ENCODE assay signal across 14 cellular contexts in the genomic region with DNA sequence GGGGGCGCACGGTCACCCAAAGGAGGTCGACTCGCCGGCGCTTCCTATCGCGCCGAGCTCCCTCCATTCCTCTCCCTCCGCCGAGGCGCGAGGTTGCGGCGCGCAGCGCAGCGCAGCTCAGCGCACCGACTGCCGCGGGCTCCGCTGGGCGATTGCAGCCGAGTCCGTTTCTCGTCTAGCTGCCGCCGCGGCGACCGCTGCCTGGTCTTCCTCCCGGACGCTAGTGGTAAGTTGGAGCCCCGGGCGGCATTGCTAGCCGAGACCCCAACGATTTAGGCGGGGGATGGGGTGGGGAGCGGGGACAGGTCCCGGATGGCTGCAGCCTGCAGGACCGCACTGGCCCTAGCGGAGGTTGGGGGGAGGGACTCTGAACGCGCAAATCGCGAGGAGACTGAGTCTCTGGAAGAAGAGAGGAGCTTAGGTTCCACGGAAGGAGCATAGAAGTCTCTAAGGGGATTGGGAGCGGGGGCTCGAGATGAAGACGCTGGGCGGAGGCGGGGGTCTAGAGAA. TPM values are rescaled to one million over a fixed set of nuclear protein-coding genes. Genes with fewer than 3 reads are reported as not detected.
DNase-seq lines count a peak whose midpoint lies in the region; ATAC-seq and TF ChIP-seq lines count a peak whose summit lies in the region.
"Had no signal": no experiment of that assay in that cellular context is flagged by ENCODE, and none has a peak within 500 bp of the region (broad histone marks: within the 10 kb centered on the region; RNA-seq: fewer than 3 reads in every experiment).

No MANE protein-coding gene starts in this region.

- H3K4me3 ChIP-seq in breast epithelium (peak overlapping the region in 2 of 3 donors; percentile 10 to 49), ectodermal cell (ENCODE audit: insufficient read depth, low read depth, low read length) (peak overlapping the region; percentile 38), mesenchymal stem cell (ENCODE audit: insufficient read depth in 1 of 2, low read depth in 1 of 2, low read length in 2 of 2) (peak overlapping the region in 1 of 2 experiments; percentile 57), thoracic aorta (peak overlapping the region; percentile 52)

- no peak overlapping the region for H3K14ac ChIP-seq in mesenchymal stem cell (ENCODE audit: low read length in 2 of 2)

- intact Hi-C loops in breast epithelium (cut with DNase I; ENCODE audit: low total_unique reads) (no loop called here), MCF 10A (cut with micrococcal nuclease) (no loop called here)

- no peaks in the 10 kb centered on the region for H3K79me1 ChIP-seq in mesenchymal stem cell (replicated peaks; ENCODE audit: low read length, poor library complexity, severe bottlenecking)

- H3K9me3 Mint-ChIP-seq in MCF 10A (ENCODE audit: unreplicated experiment): peaks cover 14% of the 10 kb centered on the region
- H3K9me3 Mint-ChIP-seq in activated T-cell treated with anti-CD3 and anti-CD28 coated beads, Interleukin-2, amount 50 U/mL, for 4 hours: peaks cover 5% of the 10 kb centered on the region

- H3K27me3 ChIP-seq in breast epithelium: peaks cover 0 to 93% of the 10 kb centered on the region in 2 donors
- peaks cover 75% of the 10 kb centered on the region for H3K27me3 ChIP-seq in ectodermal cell (ENCODE audit: control insufficient read depth, insufficient read depth, low read length, poor library complexity, severe bottlenecking)
- H3K27me3 ChIP-seq in mesenchymal stem cell (ENCODE audit: control insufficient read depth in 1 of 2, insufficient read depth in 1 of 2, low read length in 2 of 2): peaks cover 47 to 84% of the 10 kb centered on the region in 2 experiments
- no peaks in the 10 kb centered on the region for H3K27me3 ChIP-seq in thoracic aorta (replicated peaks; ENCODE audit: insufficient read depth)

- DNase-seq in breast epithelium (ENCODE audit: low spot score in 2 of 2): no peak
- DNase-seq in MCF 10A (ENCODE audit: unreplicated experiment): no peak
- peak; percentile 3 for DNase-seq in mesenchymal stem cell
- no peak for DNase-seq in thoracic aorta (ENCODE audit: low spot score)
- no peak for DNase-seq in T1000 (lab: John Stamatoyannopoulos, UW)
- no peak for DNase-seq in activated T-cell treated with anti-CD3 and anti-CD28 coated beads, Interleukin-2, amount 50 U/mL, for 4 hours
- DNase-seq: activated effector memory CD4-positive, alpha-beta T cell treated with Interleukin-2 at 50 U/mL for 16 hours; central memory CD4-positive, alpha-beta T cell; MV-4-11; T-helper 1 cell had no signal

- POLR2A ChIA-PET in MCF 10A (lab: Yijun Ruan, JAX): no interaction called here

- H3K4ac ChIP-seq in mesenchymal stem cell (ENCODE audit: low read depth in 1 of 2, low read length in 2 of 2): no peak overlapping the region

- no peak for TF ChIP-seq CTCF in breast epithelium (IDR thresholded peaks at IDR 0.05)
- TF ChIP-seq CTCF in MCF 10A (IDR thresholded peaks at IDR 0.05; ENCODE audit: unreplicated experiment): no peak
- no peak for TF ChIP-seq CTCF in thoracic aorta (IDR thresholded peaks at IDR 0.05)

- no peak overlapping the region for H2BK5ac ChIP-seq in mesenchymal stem cell (ENCODE audit: low read depth, low read length, poor library complexity, severe bottlenecking)

- no peak overlapping the region for H3K18ac ChIP-seq in mesenchymal stem cell (ENCODE audit: low read depth in 1 of 2, low read length in 2 of 2)

- no peak for TF ChIP-seq POLR2A in breast epithelium (IDR thresholded peaks at IDR 0.05)

- peaks cover 30% of the 10 kb centered on the region for H3K27me3 Mint-ChIP-seq in MCF 10A (ENCODE audit: insufficient read depth, unreplicated experiment)
- peaks cover 22% of the 10 kb centered on the region for H3K27me3 Mint-ChIP-seq in activated T-cell treated with anti-CD3 and anti-CD28 coated beads, Interleukin-2, amount 50 U/mL, for 4 hours (ENCODE audit: low read depth)

- no peak overlapping the region for H2AK5ac ChIP-seq in mesenchymal stem cell (ENCODE audit: low read length, severe bottlenecking)

- no peaks in the 10 kb centered on the region for H3K36me3 ChIP-seq in breast epithelium
- no peaks in the 10 kb centered on the region for H3K36me3 ChIP-seq in ectodermal cell (ENCODE audit: control insufficient read depth, insufficient read depth, low read length)
- H3K36me3 ChIP-seq in mesenchymal stem cell (ENCODE audit: control insufficient read depth in 1 of 2, insufficient read depth in 2 of 2, low read depth in 1 of 2, low read length in 2 of 2): no peaks in the 10 kb centered on the region
- H3K36me3 ChIP-seq in thoracic aorta: no peaks in the 10 kb centered on the region
- H3K36me3 ChIP-seq: tibial nerve had no signal

- H2BK15ac ChIP-seq in mesenchymal stem cell (ENCODE audit: low read depth, poor library complexity, severe bottlenecking): no peak overlapping the region

- 1% methylated on average over 53 of the region's 53 CpGs for WGBS in ectodermal cell, 2 experiments
- WGBS in mesenchymal stem cell: 3% methylated on average over 38 of the region's 53 CpGs

- H3K4me3 Mint-ChIP-seq in MCF 10A (ENCODE audit: unreplicated experiment): no peak overlapping the region
- H3K4me3 Mint-ChIP-seq in activated T-cell treated with anti-CD3 and anti-CD28 coated beads, Interleukin-2, amount 50 U/mL, for 4 hours: no peak overlapping the region

- H2BK120ac ChIP-seq in mesenchymal stem cell (ENCODE audit: low read depth, low read length): no peak overlapping the region

- CTCF ChIA-PET in MCF 10A (lab: Yijun Ruan, JAX): interaction anchor here (1.2 kb wide), 1 partner anchor 27 kb away, joined by 3 read pairs; no protein-coding TSS in a partner anchor

- no TSS peak for BruUV-seq in MCF 10A (replicated peaks; lab: Mats Ljungman, UMichigan)

- peak overlapping the region; percentile 12 for H3K4me2 ChIP-seq in mesenchymal stem cell (ENCODE audit: low read length, poor library complexity, severe bottlenecking)

- H3K4me1 ChIP-seq in breast epithelium (no peaks in the 10 kb centered on the region), ectodermal cell (ENCODE audit: control insufficient read depth, insufficient read depth, low read length) (no peaks in the 10 kb centered on the region), mesenchymal stem cell (ENCODE audit: control insufficient read depth, insufficient read depth, low read depth, low read length) (peaks cover 11% of the 10 kb centered on the region), thoracic aorta (ENCODE audit: control insufficient read depth in 1 of 2, low read depth in 2 of 2) (peaks cover 0 to 6% of the 10 kb centered on the region in 2 donors)

- no peak overlapping the region for H4K91ac ChIP-seq in mesenchymal stem cell (ENCODE audit: low read length)

- no peak overlapping the region for H3K23ac ChIP-seq in mesenchymal stem cell (ENCODE audit: low read length in 2 of 2)

- H3K27ac Mint-ChIP-seq in MCF 10A (ENCODE audit: low read depth, unreplicated experiment): no peak overlapping the region

- peaks cover 6% of the 10 kb centered on the region for H3K36me3 Mint-ChIP-seq in MCF 10A (ENCODE audit: insufficient read depth, unreplicated experiment)
- H3K36me3 Mint-ChIP-seq in activated T-cell treated with anti-CD3 and anti-CD28 coated beads, Interleukin-2, amount 50 U/mL, for 4 hours (ENCODE audit: insufficient read depth): no peaks in the 10 kb centered on the region

- H4K8ac ChIP-seq in mesenchymal stem cell (ENCODE audit: low read length): no peak overlapping the region

- H3K9ac ChIP-seq in mesenchymal stem cell (ENCODE audit: low read length): no peak overlapping the region

- H3K27ac ChIP-seq in breast epithelium (no peak overlapping the region), ectodermal cell (ENCODE audit: insufficient read depth, low read depth, low read length, poor library complexity, severe bottlenecking) (no peak overlapping the region), mesenchymal stem cell (ENCODE audit: low read length, poor library complexity, severe bottlenecking) (no peak overlapping the region), thoracic aorta (no peak overlapping the region)
- H3K27ac ChIP-seq: tibial nerve had no signal

- H3K9me3 ChIP-seq in breast epithelium: no peaks in the 10 kb centered on the region
- H3K9me3 ChIP-seq in ectodermal cell (ENCODE audit: control insufficient read depth, low read length): no peaks in the 10 kb centered on the region
- peaks cover 12% of the 10 kb centered on the region for H3K9me3 ChIP-seq in mesenchymal stem cell (ENCODE audit: control insufficient read depth, low read length)
- no peaks in the 10 kb centered on the region for H3K9me3 ChIP-seq in thoracic aorta
- H3K9me3 ChIP-seq: tibial nerve had no signal

- no peak for ATAC-seq in thoracic aorta (ENCODE audit: insufficient number of reproducible peaks, low FRiP score, low read depth)
- ATAC-seq in GM21786 (IDR thresholded peaks at IDR 0.05; ENCODE audit: unreplicated experiment): no peak
- no peak for ATAC-seq in activated T-cell treated with anti-CD3 and anti-CD28 coated beads, Interleukin-2, amount 50 U/mL, for 4 hours

- H3K4me1 Mint-ChIP-seq in MCF 10A (ENCODE audit: insufficient read depth, unreplicated experiment): no peaks in the 10 kb centered on the region
- H3K4me1 Mint-ChIP-seq in activated T-cell treated with anti-CD3 and anti-CD28 coated beads, Interleukin-2, amount 50 U/mL, for 4 hours (ENCODE audit: low read depth): no peaks in the 10 kb centered on the region

- H2AFZ ChIP-seq in mesenchymal stem cell (ENCODE audit: low read depth, low read length): no peak overlapping the region

- H2BK12ac ChIP-seq in mesenchymal stem cell (ENCODE audit: low read length in 2 of 2): no peak overlapping the region

RNA-seq across cellular contexts. Expression of a gene that starts 0.6 kb away (rescaled TPM):
- total RNA-seq in breast epithelium: not detected
- not detected in 2 replicates for total RNA-seq in MCF 10A (2022)
- polyA plus RNA-seq in ectodermal cell (2013, experiment 1 of 4): 0.13 TPM
- 0.14 TPM for polyA plus RNA-seq in ectodermal cell (2013, experiment 2 of 4)
- polyA plus RNA-seq in ectodermal cell (2013, experiment 3 of 4): 0.11 TPM
- polyA plus RNA-seq in ectodermal cell (2013, experiment 4 of 4): 0.20 TPM
- not detected for polyA plus RNA-seq in mesenchymal stem cell (2013, experiment 1 of 2)
- polyA plus RNA-seq in mesenchymal stem cell (2013, experiment 2 of 2): not detected
- not detected for total RNA-seq in thoracic aorta
- not detected for total RNA-seq in activated T-cell treated with anti-CD3 and anti-CD28 coated beads, Interleukin-2, amount 50 U/mL, for 4 hours
- total RNA-seq: skeletal muscle tissue had no signal
